ENCODE assay signal across 23 cellular contexts in genomic region chr9:131950487-131950886, GRCh38.
"Had no signal": no experiment of that assay in that cellular context is flagged by ENCODE, and none has a peak within 500 bp of the region (broad histone marks: within the 10 kb centered on the region; RNA-seq: fewer than 3 reads in every experiment).

No MANE protein-coding gene starts in this region.

- ATAC-seq: K562, Panc1, PC-3, SK-N-SH treated with all-trans-retinoic acid at 6 μM for 48 hours had no signal

- H3K4me3 ChIP-seq: K562 had no signal

- H3K4me2 ChIP-seq: KMS-11 had no signal

- H3K9me3 Mint-ChIP-seq: IgD-negative memory B cell had no signal

- H3K27ac ChIP-seq: HL-60, KMS-11, RWPE1 had no signal

- H3K4me3 Mint-ChIP-seq: IgD-negative memory B cell had no signal

- H3K9ac ChIP-seq: KMS-11 had no signal

- H3K27ac Mint-ChIP-seq: IgD-negative memory B cell had no signal

- DNase-seq: Kasumi-1, MM.1S, NCI-H1092 treated with DMSO at 0.1 percent for 48 hours, NCI-H1436, NCI-H187, NCI-H2029, NCI-H2081 treated with DMSO at 0.1 percent for 48 hours, NCI-H2171, NCI-H226, NCI-H446, NCI-H510A, NCI-H524 treated with DMSO at 0.1 percent for 48 hours, NCI-H69, NCI-H774, PC-3, SHP77 had no signal

- H3K27me3 Mint-ChIP-seq: IgD-negative memory B cell had no signal
